In genomic region chr2:53697686-53698085, GRCh38 we compare ENCODE assay signal across 20 cellular contexts.
DNase-seq lines count a peak whose midpoint lies in the region; ATAC-seq and TF ChIP-seq lines count a peak whose summit lies in the region.
"Had no signal": no experiment of that assay in that cellular context is flagged by ENCODE, and none has a peak within 500 bp of the region (broad histone marks: within the 10 kb centered on the region; RNA-seq: fewer than 3 reads in every experiment).

No MANE protein-coding gene starts in this region.

- peaks cover 41% of the 10 kb centered on the region for H3K36me3 Mint-ChIP-seq in nephron progenitor cell (ENCODE audit: low read depth)
- H3K36me3 Mint-ChIP-seq in CD14-positive monocyte, result peaks cover 30 to 45% of the 10 kb centered on the region in 2 donors

- TF ChIP-seq CTCF in nephron progenitor cell (IDR thresholded peaks at IDR 0.05) (no peak), CD14-positive monocyte (IDR thresholded peaks at IDR 0.05) (no peak)

- H3K27me3 Mint-ChIP-seq in nephron progenitor cell (ENCODE audit: low read depth, poor library complexity) (peaks cover 2% of the 10 kb centered on the region), CD14-positive monocyte (ENCODE audit: low read depth in 3 of 3) (no peaks in the 10 kb centered on the region)
- H3K27me3 Mint-ChIP-seq: B cell; CD4-positive, alpha-beta memory T cell; CD4-positive, CD25-positive, alpha-beta regulatory T cell; CD8-positive, alpha-beta memory T cell had no signal

- no peaks in the 10 kb centered on the region for H3K9me3 Mint-ChIP-seq in nephron progenitor cell
- peaks cover 0 to 7% (median 2%) of the 10 kb centered on the region in 7 donors for H3K9me3 Mint-ChIP-seq in CD14-positive monocyte
- H3K9me3 Mint-ChIP-seq: CD4-positive, alpha-beta memory T cell; CD8-positive, alpha-beta memory T cell had no signal

- no peak overlapping the region for H3K4me3 Mint-ChIP-seq in nephron progenitor cell
- no peak overlapping the region for H3K4me3 Mint-ChIP-seq in CD14-positive monocyte
- H3K4me3 Mint-ChIP-seq: B cell; CD4-positive, alpha-beta memory T cell; CD4-positive, CD25-positive, alpha-beta regulatory T cell; CD8-positive, alpha-beta memory T cell had no signal

- H3K4me1 Mint-ChIP-seq in nephron progenitor cell (no peaks in the 10 kb centered on the region), CD14-positive monocyte (no peaks in the 10 kb centered on the region)
- H3K4me1 Mint-ChIP-seq: B cell had no signal

- intact Hi-C loops in CD14-positive monocyte (cut with micrococcal nuclease), result no loop called here

- peak; percentile 11 for DNase-seq in NCI-H82 (lab: John Stamatoyannopoulos, UW)
- no peak for DNase-seq in NCI-H82 treated with DMSO at 0.1 percent for 48 hours (lab: John Stamatoyannopoulos, UW; ENCODE audit: unreplicated experiment)
- no peak for DNase-seq in nephron progenitor cell
- DNase-seq in CD14-positive monocyte (ENCODE audit: low spot score), result no peak
- DNase-seq: AML-193; CD4-positive, alpha-beta memory T cell; CD4-positive, CD25-positive, alpha-beta regulatory T cell; CD8-positive, alpha-beta memory T cell; COR-L47; DMS 273 treated with DMSO at 0.1 percent for 48 hours; DMS153; DMS53; DMS79; DND-41; EL; GDM1 had no signal

- H3K27ac Mint-ChIP-seq in nephron progenitor cell (peak overlapping the region; percentile 15), CD14-positive monocyte (peak overlapping the region in 1 of 7 donors; percentile 46)
- H3K27ac Mint-ChIP-seq: B cell; CD4-positive, alpha-beta memory T cell; CD4-positive, CD25-positive, alpha-beta regulatory T cell had no signal

- no peak for ATAC-seq in HG03135 (IDR thresholded peaks at IDR 0.05; ENCODE audit: unreplicated experiment)
- ATAC-seq: A549, GM12878 had no signal
